ENCODE assay signal across 29 cellular contexts in the genomic region with DNA sequence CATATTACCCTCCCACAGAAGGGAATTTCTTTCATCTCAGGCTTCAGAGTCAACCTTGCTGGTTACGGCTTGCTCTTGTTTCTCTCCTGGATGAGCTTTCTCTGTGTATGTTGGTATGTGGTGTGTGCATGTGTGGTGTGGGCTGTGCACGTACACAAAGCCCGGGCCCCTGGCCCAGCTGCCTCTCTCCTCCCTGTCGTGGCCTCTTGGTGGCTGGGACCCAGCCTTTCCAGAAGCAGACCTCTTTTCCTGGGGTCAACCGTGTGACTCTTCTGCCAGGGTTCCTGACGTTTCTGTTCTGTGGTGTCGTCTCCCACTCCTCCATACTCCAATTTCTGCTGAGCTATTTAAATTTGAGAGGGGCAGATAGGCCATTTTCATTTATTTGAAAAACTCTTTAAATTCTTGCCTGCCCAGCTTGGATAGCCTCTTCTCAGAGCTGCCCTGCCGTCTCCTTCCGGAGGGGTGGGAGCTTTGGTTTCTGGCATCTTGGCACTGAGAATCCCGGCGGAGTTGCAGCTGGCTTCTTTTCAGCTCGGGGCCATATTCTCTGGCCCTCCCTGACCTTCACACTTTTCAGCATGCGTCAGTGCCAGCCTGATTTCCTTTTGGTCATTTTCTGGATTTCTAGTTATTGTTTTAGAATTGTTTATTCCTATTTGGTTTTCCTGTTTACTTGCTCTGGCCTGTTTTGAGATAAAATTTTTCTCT. TPM values are rescaled to one million over a fixed set of nuclear protein-coding genes. Genes with fewer than 3 reads are reported as not detected.
A peak's percentile ranks its signal among the peaks of the same experiment; 100 is the strongest.
DNase-seq lines count a peak whose midpoint lies in the region; FAIRE-seq and TF ChIP-seq lines count a peak whose summit lies in the region.
"Had no signal": no experiment of that assay in that cellular context is flagged by ENCODE, and none has a peak within 500 bp of the region (broad histone marks: within the 10 kb centered on the region; RNA-seq: fewer than 3 reads in every experiment).

No MANE protein-coding gene starts in this region.

- H3K4me3 ChIP-seq in subcutaneous abdominal adipose tissue (ENCODE audit: low read depth in 1 of 5, low read length in 5 of 5): no peak overlapping the region
- H3K4me3 ChIP-seq: heart right ventricle, SK-N-MC had no signal

- H3K27me3 Mint-ChIP-seq in neural crest cell (ENCODE audit: low read depth): no peaks in the 10 kb centered on the region
- H3K27me3 Mint-ChIP-seq: activated CD4-positive, alpha-beta memory T cell treated with anti-CD3 and anti-CD28 coated beads for 36 hours; stimulated activated naive CD8-positive, alpha-beta T cell treated with anti-CD3 and anti-CD28 coated beads, Interleukin-15, Interleukin-2, amounts not matched to agents 100 ng/mL and 50 ng/mL, for 24 hours had no signal

- H3K4me3 Mint-ChIP-seq in neural crest cell: peak overlapping the region; percentile 2
- H3K4me3 Mint-ChIP-seq: activated CD4-positive, alpha-beta memory T cell treated with anti-CD3 and anti-CD28 coated beads for 36 hours; activated naive CD4-positive, alpha-beta T cell treated with anti-CD3 and anti-CD28 coated beads for 36 hours; effector memory CD8-positive, alpha-beta T cell; stimulated activated naive CD8-positive, alpha-beta T cell treated with anti-CD3 and anti-CD28 coated beads, Interleukin-15, Interleukin-2, amounts not matched to agents 100 ng/mL and 50 ng/mL, for 24 hours; T-helper 2 cell treated with Interferon-gamma antibody and Interleukin-4, amounts not matched to agents 5 μg/mL and 100 μg/mL, for 36 hours had no signal

- peak overlapping the region; percentile 75 for H3K27ac Mint-ChIP-seq in neural crest cell (ENCODE audit: unreplicated experiment)
- H3K27ac Mint-ChIP-seq: activated CD4-positive, alpha-beta memory T cell treated with anti-CD3 and anti-CD28 coated beads for 36 hours; activated naive CD4-positive, alpha-beta T cell treated with anti-CD3 and anti-CD28 coated beads for 36 hours; effector memory CD8-positive, alpha-beta T cell; naive B cell; stimulated activated naive CD8-positive, alpha-beta T cell treated with anti-CD3 and anti-CD28 coated beads, Interleukin-15, Interleukin-2, amounts not matched to agents 100 ng/mL and 50 ng/mL, for 24 hours; T-helper 2 cell treated with Interferon-gamma antibody and Interleukin-4, amounts not matched to agents 5 μg/mL and 100 μg/mL, for 36 hours had no signal

- POLR2A ChIA-PET in HEK293T (lab: Yijun Ruan, JAX): no interaction called here

- H3K9me3 Mint-ChIP-seq in neural crest cell: no peaks in the 10 kb centered on the region
- H3K9me3 Mint-ChIP-seq: activated CD4-positive, alpha-beta memory T cell treated with anti-CD3 and anti-CD28 coated beads for 36 hours; activated naive CD4-positive, alpha-beta T cell treated with anti-CD3 and anti-CD28 coated beads for 36 hours; effector memory CD8-positive, alpha-beta T cell; naive B cell; stimulated activated naive CD8-positive, alpha-beta T cell treated with anti-CD3 and anti-CD28 coated beads, Interleukin-15, Interleukin-2, amounts not matched to agents 100 ng/mL and 50 ng/mL, for 24 hours; T-helper 2 cell treated with Interferon-gamma antibody and Interleukin-4, amounts not matched to agents 5 μg/mL and 100 μg/mL, for 36 hours had no signal

- no peak overlapping the region for H3K9ac ChIP-seq in subcutaneous abdominal adipose tissue (ENCODE audit: low read length in 5 of 5)

- CTCF ChIA-PET in HEK293T (lab: Yijun Ruan, JAX): no interaction called here

- DNase-seq in NCI-H526 treated with DMSO at 0.1 percent for 48 hours (lab: John Stamatoyannopoulos, UW) (peak; percentile 17), fibroblast of gingiva (ENCODE audit: low read depth) (peak; percentile 61), neural crest cell (ENCODE audit: low read depth, low spot score) (no peak), GM12892 (ENCODE audit: insufficient read length) (no peak), ureter (ENCODE audit: low spot score) (no peak), HEK293T (ENCODE audit: extremely low spot score) (no peak)
- DNase-seq in stimulated activated CD4-positive, alpha-beta T cell treated with anti-CD3 and anti-CD28 coated beads, Interleukin-15, amount 100 ng/mL, for 24 hours: no peak
- DNase-seq: activated CD4-positive, alpha-beta memory T cell treated with anti-CD3 and anti-CD28 coated beads for 36 hours; activated CD4-positive, CD25-positive, alpha-beta regulatory T cell; activated naive CD4-positive, alpha-beta T cell treated with anti-CD3 and anti-CD28 coated beads for 36 hours; activated T-cell treated with anti-CD3 and anti-CD28 coated beads for 4 hours; C1 segment of cervical spinal cord; Calu3; effector memory CD8-positive, alpha-beta T cell; heart right ventricle; Kasumi-1; mammary epithelial cell; naive B cell; NCI-H1092; NCI-H2029; NCI-H446 treated with DMSO at 0.1 percent for 48 hours; posterior cingulate gyrus; small intestine; stimulated activated CD4-positive, alpha-beta T cell treated with anti-CD3 and anti-CD28 coated beads, Interleukin-4, amount 100 ng/mL, for 1 hour had no signal

- no peak for TF ChIP-seq POLR2A in GM12892 (IDR thresholded peaks at IDR 0.05; ENCODE audit: low read depth, low read length)

- H3K9me3 ChIP-seq in subcutaneous abdominal adipose tissue (ENCODE audit: control insufficient read depth in 5 of 5, low read length in 5 of 5): no peaks in the 10 kb centered on the region
- H3K9me3 ChIP-seq: heart right ventricle had no signal

- FAIRE-seq in GM12892 (lab: Jason Lieb, UNC): no peak
- FAIRE-seq: HTR-8/SVneo, small intestine had no signal

- H3K4me1 Mint-ChIP-seq in neural crest cell: peaks cover 44% of the 10 kb centered on the region

- H3K27ac ChIP-seq in subcutaneous abdominal adipose tissue (ENCODE audit: low read depth, low read length): peak overlapping the region; percentile 50
- H3K27ac ChIP-seq: heart right ventricle, SK-N-MC had no signal

- no peaks in the 10 kb centered on the region for H3K27me3 ChIP-seq in subcutaneous abdominal adipose tissue (ENCODE audit: control insufficient read depth in 5 of 5, insufficient read depth in 4 of 5, low read length in 5 of 5)

- no peaks in the 10 kb centered on the region for H3K36me3 ChIP-seq in subcutaneous abdominal adipose tissue (ENCODE audit: control insufficient read depth in 5 of 5, insufficient read depth in 5 of 5, low read length in 5 of 5)
- H3K36me3 ChIP-seq: heart right ventricle had no signal

- H3K4me1 ChIP-seq in subcutaneous abdominal adipose tissue (ENCODE audit: control insufficient read depth in 5 of 5, insufficient read depth in 5 of 5, low read length in 5 of 5): peaks cover 4 to 25% (median 19%) of the 10 kb centered on the region in 5 donors

- no peak for TF ChIP-seq CTCF in neural crest cell (conservative IDR thresholded peaks at IDR 0.05)

- peaks cover 16% of the 10 kb centered on the region for H3K36me3 Mint-ChIP-seq in neural crest cell (ENCODE audit: low read depth)
- H3K36me3 Mint-ChIP-seq: activated CD4-positive, alpha-beta memory T cell treated with anti-CD3 and anti-CD28 coated beads for 36 hours; naive B cell had no signal

TF ChIP-seq in HEK293T, 16 proteins besides CTCF, POLR2A, EP300 and RAD21:
- TF ChIP-seq L3MBTL2 (conservative IDR thresholded peaks at IDR 0.05) (no peak), HDGF (IDR thresholded peaks at IDR 0.05; ENCODE audit: borderline replicate concordance) (no peak), SP1 (IDR thresholded peaks at IDR 0.05) (no peak), FOXA1 (IDR thresholded peaks at IDR 0.05) (no peak), LEF1 (IDR thresholded peaks at IDR 0.05; ENCODE audit: borderline replicate concordance) (no peak), TARDBP (IDR thresholded peaks at IDR 0.05) (no peak), FOXM1 (IDR thresholded peaks at IDR 0.05; ENCODE audit: borderline replicate concordance) (no peak), NFRKB (IDR thresholded peaks at IDR 0.05) (no peak), CTBP1 (IDR thresholded peaks at IDR 0.05; ENCODE audit: borderline replicate concordance) (no peak), ELF4 (IDR thresholded peaks at IDR 0.05) (no peak), ARNT (IDR thresholded peaks at IDR 0.05) (no peak), FOXK2 (IDR thresholded peaks at IDR 0.05) (no peak)
- TF ChIP-seq, protein P1, sequence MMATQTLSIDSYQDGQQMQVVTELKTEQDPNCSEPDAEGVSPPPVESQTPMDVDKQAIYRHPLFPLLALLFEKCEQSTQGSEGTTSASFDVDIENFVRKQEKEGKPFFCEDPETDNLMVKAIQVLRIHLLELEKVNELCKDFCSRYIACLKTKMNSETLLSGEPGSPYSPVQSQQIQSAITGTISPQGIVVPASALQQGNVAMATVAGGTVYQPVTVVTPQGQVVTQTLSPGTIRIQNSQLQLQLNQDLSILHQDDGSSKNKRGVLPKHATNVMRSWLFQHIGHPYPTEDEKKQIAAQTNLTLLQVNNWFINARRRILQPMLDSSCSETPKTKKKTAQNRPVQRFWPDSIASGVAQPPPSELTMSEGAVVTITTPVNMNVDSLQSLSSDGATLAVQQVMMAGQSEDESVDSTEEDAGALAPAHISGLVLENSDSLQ (IDR thresholded peaks at IDR 0.05): no peak

RNA-seq across cellular contexts. Expression of a gene that starts 25.1 kb away (rescaled TPM):
- total RNA-seq in neural crest cell: 52.0 and 54.5 TPM in 2 replicates
- polyA plus RNA-seq in GM12892 (2012; ENCODE audit: missing spikeins): 0.06 TPM
- 4.7 TPM for total RNA-seq in ureter

Comparison
In these comparisons a context has a peak if more than half of its experiments do, and no peak if none do; other contexts are left out.
1. DNase-seq: peak in NCI-H526 treated with DMSO at 0.1 percent for 48 hours (single experiment) and fibroblast of gingiva (single experiment); none in neural crest cell (single experiment), GM12892 (single experiment), ureter (single experiment), stimulated activated CD4-positive, alpha-beta T cell treated with anti-CD3 and anti-CD28 coated beads, Interleukin-15, amount 100 ng/mL, for 24 hours (single experiment) and HEK293T (single experiment).